ENCODE assay signal across 8 cellular contexts in the genomic region with DNA sequence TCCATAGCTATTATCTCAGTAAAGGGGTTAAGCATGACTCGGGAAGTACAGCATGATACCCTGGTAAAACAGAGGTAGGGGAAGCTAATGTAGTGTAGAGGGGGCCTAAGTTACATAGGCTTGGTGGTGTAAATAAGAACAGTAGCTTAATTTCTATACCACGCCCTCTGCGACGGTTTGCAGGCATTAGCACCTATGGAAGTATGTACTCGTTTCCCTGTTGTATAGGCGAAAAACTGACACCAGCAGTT. TPM values are rescaled to one million over a fixed set of nuclear protein-coding genes. Genes with fewer than 3 reads are reported as not detected.
DNase-seq lines count a peak whose midpoint lies in the region; ATAC-seq, FAIRE-seq and TF ChIP-seq lines count a peak whose summit lies in the region.

No MANE protein-coding gene starts in this region.

- H3K9ac ChIP-seq in keratinocyte (ENCODE audit: control insufficient read depth, extremely low read depth, insufficient read depth, low read length), result peak overlapping the region; percentile 86

- peak overlapping the region; percentile 83 for H3K27ac Mint-ChIP-seq in activated naive CD4-positive, alpha-beta T cell treated with anti-CD3 and anti-CD28 coated beads, Interleukin-2, amount 10 ng/mL, durations not matched to agents 7 days and 5 days
- peak overlapping the region; percentile 87 for H3K27ac Mint-ChIP-seq in activated T-helper 17 cell treated with anti-CD3 and anti-CD28 coated beads, Interleukin-2, amount 50 U/mL, for 72 hours

- H3K4me1 ChIP-seq in keratinocyte (ENCODE audit: control insufficient read depth, extremely low read depth, insufficient read depth, low read length) (peaks cover 13% of the 10 kb centered on the region), thymus (ENCODE audit: control insufficient read depth, insufficient read depth, low read length) (peaks cover 10% of the 10 kb centered on the region)

- DNase-seq in activated naive CD4-positive, alpha-beta T cell treated with anti-CD3 and anti-CD28 coated beads, Interleukin-2, amount 10 ng/mL, durations not matched to agents 7 days and 5 days, result no peak
- DNase-seq in activated naive CD4-positive, alpha-beta T cell (lab: John Stamatoyannopoulos, UW), result no peak
- DNase-seq in keratinocyte (ENCODE audit: low read depth, low spot score), result no peak
- DNase-seq in cerebellar nuclear complex (lab: John Stamatoyannopoulos, UW), result no peak
- DNase-seq in T-helper 9 cell, result no peak
- no peak for DNase-seq in retina

- peaks cover 20 to 24% of the 10 kb centered on the region in 2 experiments for H3K36me3 ChIP-seq in keratinocyte (ENCODE audit: control insufficient read depth in 2 of 2, extremely low read depth in 1 of 2, insufficient read depth in 2 of 2, low read length in 2 of 2)
- peaks cover 16% of the 10 kb centered on the region for H3K36me3 ChIP-seq in thymus (ENCODE audit: control insufficient read depth, insufficient read depth)

- H3K27me3 Mint-ChIP-seq in activated naive CD4-positive, alpha-beta T cell treated with anti-CD3 and anti-CD28 coated beads, Interleukin-2, amount 10 ng/mL, durations not matched to agents 7 days and 5 days, result peaks cover 3% of the 10 kb centered on the region
- H3K27me3 Mint-ChIP-seq in activated T-helper 17 cell treated with anti-CD3 and anti-CD28 coated beads, Interleukin-2, amount 50 U/mL, for 72 hours, result no peaks in the 10 kb centered on the region

- TF ChIP-seq CTCF in keratinocyte (optimal IDR thresholded peaks at IDR 0.05 in 1 of 3, IDR thresholded peaks at IDR 0.05 in 1 of 3, conservative IDR thresholded peaks at IDR 0.05 in 1 of 3; ENCODE audit: extremely low read depth in 1 of 3, insufficient read depth in 2 of 3, low read length in 3 of 3), result no peak

- no peaks in the 10 kb centered on the region for H3K9me3 ChIP-seq in keratinocyte (ENCODE audit: control insufficient read depth, low read depth, low read length)
- no peaks in the 10 kb centered on the region for H3K9me3 ChIP-seq in thymus (ENCODE audit: control insufficient read depth)

- CTCF ChIA-PET in activated naive CD4-positive, alpha-beta T cell treated with anti-CD3 and anti-CD28 coated beads, Interleukin-2, amount 10 ng/mL, durations not matched to agents 7 days and 5 days (lab: Charles Lee), result interaction anchor here (0.6 to 5.0 kb wide), 9 partner anchors 9 to 206 kb away, joined by 3 to 29 read pairs (median 4); a partner anchor contains a TSS

- H3K4me2 ChIP-seq in keratinocyte (ENCODE audit: control insufficient read depth, extremely low read depth, insufficient read depth, low read depth, low read length), result peak overlapping the region; percentile 99

- H3K9me1 ChIP-seq in keratinocyte (ENCODE audit: control insufficient read depth, extremely low read depth, insufficient read depth, low read length), result no peaks in the 10 kb centered on the region

- no peak for ATAC-seq in activated T-helper 17 cell treated with anti-CD3 and anti-CD28 coated beads, Interleukin-2, amount 50 U/mL, for 72 hours (replicated peaks)

- peak overlapping the region; percentile 78 for H3K4me3 Mint-ChIP-seq in activated naive CD4-positive, alpha-beta T cell treated with anti-CD3 and anti-CD28 coated beads, Interleukin-2, amount 10 ng/mL, durations not matched to agents 7 days and 5 days
- H3K4me3 Mint-ChIP-seq in activated T-helper 17 cell treated with anti-CD3 and anti-CD28 coated beads, Interleukin-2, amount 50 U/mL, for 72 hours, result peak overlapping the region; percentile 83

- H3K9me3 Mint-ChIP-seq in activated naive CD4-positive, alpha-beta T cell treated with anti-CD3 and anti-CD28 coated beads, Interleukin-2, amount 10 ng/mL, durations not matched to agents 7 days and 5 days, result no peaks in the 10 kb centered on the region
- H3K9me3 Mint-ChIP-seq in activated T-helper 17 cell treated with anti-CD3 and anti-CD28 coated beads, Interleukin-2, amount 50 U/mL, for 72 hours, result no peaks in the 10 kb centered on the region

- H3K27me3 ChIP-seq in keratinocyte (ENCODE audit: control insufficient read depth, extremely low read depth, insufficient read depth, low read length) (no peaks in the 10 kb centered on the region), thymus (ENCODE audit: control insufficient read depth, insufficient read depth) (no peaks in the 10 kb centered on the region)

- H3K27ac ChIP-seq in keratinocyte (ENCODE audit: control insufficient read depth, insufficient read depth, low read length) (peak overlapping the region; percentile 87), thymus (ENCODE audit: low read depth) (peak overlapping the region; percentile 77)

- no peaks in the 10 kb centered on the region for H4K20me1 ChIP-seq in keratinocyte (ENCODE audit: control insufficient read depth, extremely low read depth, insufficient read depth, low read length)

- dilution Hi-C loops in keratinocyte (cut with MboI; ENCODE audit: extremely low pct_ligation_motif_present, low sequenced_read_pairs), result no loop called here

- H3K4me1 Mint-ChIP-seq in activated naive CD4-positive, alpha-beta T cell treated with anti-CD3 and anti-CD28 coated beads, Interleukin-2, amount 10 ng/mL, durations not matched to agents 7 days and 5 days, result peaks cover 36% of the 10 kb centered on the region
- H3K4me1 Mint-ChIP-seq in activated T-helper 17 cell treated with anti-CD3 and anti-CD28 coated beads, Interleukin-2, amount 50 U/mL, for 72 hours, result peaks cover 7% of the 10 kb centered on the region

- H3K79me2 ChIP-seq in keratinocyte (ENCODE audit: control insufficient read depth, insufficient read depth, low read length), result peaks cover 11% of the 10 kb centered on the region

- H3K36me3 Mint-ChIP-seq in activated naive CD4-positive, alpha-beta T cell treated with anti-CD3 and anti-CD28 coated beads, Interleukin-2, amount 10 ng/mL, durations not matched to agents 7 days and 5 days, result peaks cover 11% of the 10 kb centered on the region
- peaks cover 33% of the 10 kb centered on the region for H3K36me3 Mint-ChIP-seq in activated T-helper 17 cell treated with anti-CD3 and anti-CD28 coated beads, Interleukin-2, amount 50 U/mL, for 72 hours (ENCODE audit: low read depth)

- 24% methylated on average over 6 of the region's 6 CpGs for WGBS in thymus

- FAIRE-seq in keratinocyte (lab: Jason Lieb, UNC), result peak; percentile 17

- H2AFZ ChIP-seq in keratinocyte (ENCODE audit: control insufficient read depth, low read length), result peak overlapping the region; percentile 99

- H3K4me3 ChIP-seq in keratinocyte (ENCODE audit: control insufficient read depth in 2 of 3, extremely low read depth in 1 of 3, insufficient read depth in 2 of 3, low read depth in 1 of 3, low read length in 3 of 3) (peak overlapping the region; percentile 73 to 88 (median 88)), thymus (ENCODE audit: low read length) (peak overlapping the region; percentile 74)

RNA-seq across cellular contexts. Expression of a gene that starts 0.5 kb away (rescaled TPM):
- 10 to 100 TPM; 56.2 to 74.7 TPM for total RNA-seq in activated T-helper 17 cell treated with anti-CD3 and anti-CD28 coated beads, Interleukin-2, amount 50 U/mL, for 72 hours
- 74.7 to 93.4 TPM (median 81.3 TPM) in 3 replicates for polyA plus RNA-seq in keratinocyte
- polyA plus RNA-seq in keratinocyte (2011; ENCODE audit: low read depth), result 12.0 TPM
- 110 and 130 TPM in 2 replicates for polyA plus RNA-seq in keratinocyte (2011; cell fraction: cytosol; rRNA removed)
- 51.8 and 72.4 TPM in 2 replicates for polyA plus RNA-seq in keratinocyte (2011; cell fraction: nucleus; rRNA removed)
- polyA plus RNA-seq in keratinocyte (2012; ENCODE audit: low replicate concordance), result 92.1 and 108 TPM in 2 replicates
- polyA minus RNA-seq in keratinocyte, result 68.2 to 115 TPM (median 76.5 TPM) in 3 replicates
- 75.4 TPM for polyA minus RNA-seq in keratinocyte (2011; cell fraction: cytosol; rRNA and poly(A)+ RNA removed)
- 17.5 and 19.5 TPM in 2 replicates for polyA minus RNA-seq in keratinocyte (2011; cell fraction: nucleus; rRNA and poly(A)+ RNA removed)
- 40.2 TPM for polyA plus RNA-seq in thymus

RNA-seq across cellular contexts. Expression of a gene that starts 10.2 kb away (rescaled TPM):
- 10 to 100 TPM; 21.3 to 51.8 TPM for total RNA-seq in activated T-helper 17 cell treated with anti-CD3 and anti-CD28 coated beads, Interleukin-2, amount 50 U/mL, for 72 hours
- polyA plus RNA-seq in keratinocyte (31.8 to 48.9 TPM (median 43.5 TPM) in 3 replicates), thymus (12.0 TPM)
- 21.5 TPM for polyA plus RNA-seq in keratinocyte (2011; ENCODE audit: low read depth)
- 32.0 and 41.4 TPM in 2 replicates for polyA plus RNA-seq in keratinocyte (2011; cell fraction: cytosol; rRNA removed)
- 43.6 and 52.9 TPM in 2 replicates for polyA plus RNA-seq in keratinocyte (2011; cell fraction: nucleus; rRNA removed)
- polyA plus RNA-seq in keratinocyte (2012; ENCODE audit: low replicate concordance), result 27.0 and 53.5 TPM in 2 replicates
- 30.0 to 49.1 TPM (median 34.6 TPM) in 3 replicates for polyA minus RNA-seq in keratinocyte
- 23.0 TPM for polyA minus RNA-seq in keratinocyte (2011; cell fraction: cytosol; rRNA and poly(A)+ RNA removed)
- polyA minus RNA-seq in keratinocyte (2011; cell fraction: nucleus; rRNA and poly(A)+ RNA removed), result 16.1 and 17.0 TPM in 2 replicates

RNA-seq across cellular contexts. Expression of a gene that starts 11.6 kb away (rescaled TPM):
- under 1 TPM in 1 of 2 donors, not detected in 1; 0.79 TPM for total RNA-seq in activated T-helper 17 cell treated with anti-CD3 and anti-CD28 coated beads, Interleukin-2, amount 50 U/mL, for 72 hours
- polyA plus RNA-seq in keratinocyte (not detected in 3 replicates), thymus (13.4 TPM)
- not detected for polyA plus RNA-seq in keratinocyte (2011; ENCODE audit: low read depth)
- polyA plus RNA-seq in keratinocyte (2011; cell fraction: cytosol; rRNA removed), result not detected in 2 replicates
- not detected in 2 replicates for polyA plus RNA-seq in keratinocyte (2011; cell fraction: nucleus; rRNA removed)
- polyA plus RNA-seq in keratinocyte (2012; ENCODE audit: low replicate concordance), result not detected in 2 replicates
- polyA minus RNA-seq in keratinocyte, result not detected in 3 replicates
- polyA minus RNA-seq in keratinocyte (2011; cell fraction: cytosol; rRNA and poly(A)+ RNA removed), result not detected
- not detected in 2 replicates for polyA minus RNA-seq in keratinocyte (2011; cell fraction: nucleus; rRNA and poly(A)+ RNA removed)

RNA-seq across cellular contexts. Expression of a gene that starts 18.7 kb away (rescaled TPM):
- total RNA-seq in activated T-helper 17 cell treated with anti-CD3 and anti-CD28 coated beads, Interleukin-2, amount 50 U/mL, for 72 hours, result 1 to 10 TPM; 8.7 to 9.4 TPM
- polyA plus RNA-seq in keratinocyte (1.5 to 5.7 TPM (median 5.3 TPM) in 3 replicates), thymus (1.0 TPM)
- polyA plus RNA-seq in keratinocyte (2011; ENCODE audit: low read depth), result 0.07 TPM
- 0.73 and 0.81 TPM in 2 replicates for polyA plus RNA-seq in keratinocyte (2011; cell fraction: cytosol; rRNA removed)
- polyA plus RNA-seq in keratinocyte (2011; cell fraction: nucleus; rRNA removed), result 5.6 and 6.2 TPM in 2 replicates
- polyA plus RNA-seq in keratinocyte (2012; ENCODE audit: low replicate concordance), result 0.10 and 5.7 TPM in 2 replicates
- 1.8 to 21.8 TPM (median 13.0 TPM) in 3 replicates for polyA minus RNA-seq in keratinocyte
- polyA minus RNA-seq in keratinocyte (2011; cell fraction: cytosol; rRNA and poly(A)+ RNA removed), result 1.7 TPM
- 2.0 and 2.4 TPM in 2 replicates for polyA minus RNA-seq in keratinocyte (2011; cell fraction: nucleus; rRNA and poly(A)+ RNA removed)

RNA-seq across cellular contexts. Expression of a gene that starts 28.1 kb away (rescaled TPM):
- 1 to 10 TPM in 1 of 2 donors, under 1 TPM in 1; 0.30 to 1.5 TPM for total RNA-seq in activated T-helper 17 cell treated with anti-CD3 and anti-CD28 coated beads, Interleukin-2, amount 50 U/mL, for 72 hours
- polyA plus RNA-seq in keratinocyte (not detected in 3 replicates), thymus (0.50 TPM)
- polyA plus RNA-seq in keratinocyte (2011; ENCODE audit: low read depth), result not detected
- polyA plus RNA-seq in keratinocyte (2011; cell fraction: cytosol; rRNA removed), result not detected in 2 replicates
- 0.22 TPM in 1 of 2 replicates, not detected in the other for polyA plus RNA-seq in keratinocyte (2011; cell fraction: nucleus; rRNA removed)
- not detected in 2 replicates for polyA plus RNA-seq in keratinocyte (2012; ENCODE audit: low replicate concordance)
- polyA minus RNA-seq in keratinocyte, result not detected in 3 replicates
- not detected for polyA minus RNA-seq in keratinocyte (2011; cell fraction: cytosol; rRNA and poly(A)+ RNA removed)
- not detected in 2 replicates for polyA minus RNA-seq in keratinocyte (2011; cell fraction: nucleus; rRNA and poly(A)+ RNA removed)

Comparison
In these comparisons a context has a peak if more than half of its experiments do, and no peak if none do; other contexts are left out.
1. RNA of a gene that starts 11.6 kb away (polyA plus RNA-seq): 13.4 TPM in thymus (single experiment); not detected in keratinocyte; every median in the first group is over 10 times any median in the second.